In genomic region chr1:10652626-10653025, GRCh38 we compare ENCODE assay signal across 10 cellular contexts.
"Had no signal": no experiment of that assay in that cellular context is flagged by ENCODE, and none has a peak within 500 bp of the region (broad histone marks: within the 10 kb centered on the region; RNA-seq: fewer than 3 reads in every experiment).

No MANE protein-coding gene starts in this region.

- DNase-seq: activated CD4-positive, alpha-beta memory T cell treated with anti-CD3 and anti-CD28 coated beads, Interleukin-2, amount 10 ng/mL, durations not matched to agents 7 days and 5 days; activated gamma-delta T cell treated with Interleukin-2 at 50 U/mL for 16 hours; activated naive CD8-positive, alpha-beta T cell treated with anti-CD3 and anti-CD28 coated beads for 36 hours; activated T-cell treated with anti-CD3 and anti-CD28 coated beads, Interleukin-2, amount 50 U/mL, for 72 hours; foreskin keratinocyte; stimulated activated naive CD4-positive, alpha-beta T cell; T1000 had no signal

- H3K27me3 ChIP-seq: foreskin keratinocyte, suprapubic skin had no signal

- ATAC-seq: activated T-cell treated with anti-CD3 and anti-CD28 coated beads, Interleukin-2, amount 50 U/mL, for 72 hours; foreskin keratinocyte; sciatic nerve had no signal

- H3K36me3 Mint-ChIP-seq: activated naive CD8-positive, alpha-beta T cell treated with anti-CD3 and anti-CD28 coated beads for 36 hours had no signal

- H3K9me3 ChIP-seq: suprapubic skin had no signal

- H3K4me1 ChIP-seq: foreskin keratinocyte had no signal

- H3K27me3 Mint-ChIP-seq: activated CD4-positive, alpha-beta memory T cell treated with anti-CD3 and anti-CD28 coated beads, Interleukin-2, amount 10 ng/mL, durations not matched to agents 7 days and 5 days; activated naive CD8-positive, alpha-beta T cell treated with anti-CD3 and anti-CD28 coated beads for 36 hours had no signal

- H3K4me3 ChIP-seq: suprapubic skin had no signal

- H3K27ac Mint-ChIP-seq: activated CD4-positive, alpha-beta memory T cell treated with anti-CD3 and anti-CD28 coated beads, Interleukin-2, amount 10 ng/mL, durations not matched to agents 7 days and 5 days; activated naive CD8-positive, alpha-beta T cell treated with anti-CD3 and anti-CD28 coated beads for 36 hours; activated T-cell treated with anti-CD3 and anti-CD28 coated beads, Interleukin-2, amount 50 U/mL, for 72 hours had no signal

- H3K4me1 Mint-ChIP-seq: activated CD4-positive, alpha-beta memory T cell treated with anti-CD3 and anti-CD28 coated beads, Interleukin-2, amount 10 ng/mL, durations not matched to agents 7 days and 5 days; activated naive CD8-positive, alpha-beta T cell treated with anti-CD3 and anti-CD28 coated beads for 36 hours had no signal

- H3K4me3 Mint-ChIP-seq: activated CD4-positive, alpha-beta memory T cell treated with anti-CD3 and anti-CD28 coated beads, Interleukin-2, amount 10 ng/mL, durations not matched to agents 7 days and 5 days; activated naive CD8-positive, alpha-beta T cell treated with anti-CD3 and anti-CD28 coated beads for 36 hours; activated T-cell treated with anti-CD3 and anti-CD28 coated beads, Interleukin-2, amount 50 U/mL, for 72 hours; neural crest cell had no signal

- H3K9me3 Mint-ChIP-seq: activated CD4-positive, alpha-beta memory T cell treated with anti-CD3 and anti-CD28 coated beads, Interleukin-2, amount 10 ng/mL, durations not matched to agents 7 days and 5 days; activated naive CD8-positive, alpha-beta T cell treated with anti-CD3 and anti-CD28 coated beads for 36 hours; activated T-cell treated with anti-CD3 and anti-CD28 coated beads, Interleukin-2, amount 50 U/mL, for 72 hours; neural crest cell had no signal

- H3K27ac ChIP-seq: foreskin keratinocyte, suprapubic skin had no signal
